ENCODE assay signal across 26 cellular contexts in the genomic region with DNA sequence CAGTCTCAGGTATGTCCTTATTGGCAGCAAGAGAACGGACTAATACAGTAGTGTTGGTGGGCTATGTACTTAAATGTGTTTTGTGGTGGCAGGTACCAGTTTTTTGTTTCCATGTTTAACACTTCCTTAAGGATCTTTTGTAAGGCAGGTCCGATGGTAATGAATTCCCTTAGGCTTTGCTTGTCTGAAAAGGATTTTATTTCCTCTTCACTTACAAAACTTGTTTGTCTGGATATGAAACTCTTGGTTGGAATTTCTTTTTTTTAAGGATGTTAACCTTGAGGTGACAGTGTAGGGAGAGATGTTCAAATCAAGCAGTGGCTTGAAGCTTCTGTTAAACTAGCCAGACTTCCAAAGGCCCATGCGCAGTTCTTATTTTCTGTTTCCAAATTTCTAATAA.
A peak's percentile ranks its signal among the peaks of the same experiment; 100 is the strongest.
DNase-seq lines count a peak whose midpoint lies in the region; FAIRE-seq and TF ChIP-seq lines count a peak whose summit lies in the region.
"Had no signal": no experiment of that assay in that cellular context is flagged by ENCODE, and none has a peak within 500 bp of the region (broad histone marks: within the 10 kb centered on the region; RNA-seq: fewer than 3 reads in every experiment).

No MANE protein-coding gene starts in this region.

- H3K27me3 ChIP-seq in breast epithelium (no peaks in the 10 kb centered on the region), bronchial epithelial cell (ENCODE audit: control insufficient read depth, insufficient read depth, low read length) (no peaks in the 10 kb centered on the region)
- H3K27me3 ChIP-seq: BLaER1 treated with 17β-estradiol and CSF1 and Interleukin-3, amounts not matched to agents 10 nM and 100 nM had no signal

- no peak for DNase-seq in MCF 10A (ENCODE audit: unreplicated experiment)
- DNase-seq in breast epithelium (ENCODE audit: low spot score in 2 of 2): no peak
- peak; percentile 29 for DNase-seq in bronchial epithelial cell (ENCODE audit: low read depth)
- DNase-seq in nephron progenitor cell: no peak
- DNase-seq in foreskin melanocyte: no peak
- DNase-seq in CD1c-positive myeloid dendritic cell (ENCODE audit: extremely low spot score): no peak
- no peak for DNase-seq in NCI-H526 (lab: John Stamatoyannopoulos, UW)
- DNase-seq: 8988T; AML-193; CD4-positive, alpha-beta memory T cell; CD4-positive, CD25-positive, alpha-beta regulatory T cell; CD8-positive, alpha-beta memory T cell; COR-L47; DMS 273 treated with DMSO at 0.1 percent for 48 hours; DMS153; DMS53; DMS79; DND-41; GDM1 had no signal

- H3K4me1 Mint-ChIP-seq in MCF 10A (ENCODE audit: insufficient read depth, unreplicated experiment) (no peaks in the 10 kb centered on the region), nephron progenitor cell (no peaks in the 10 kb centered on the region)

- no peaks in the 10 kb centered on the region for H3K36me3 ChIP-seq in breast epithelium
- H3K36me3 ChIP-seq in bronchial epithelial cell (ENCODE audit: control insufficient read depth, insufficient read depth, low read length): no peaks in the 10 kb centered on the region

- H3K27me3 Mint-ChIP-seq in MCF 10A (ENCODE audit: insufficient read depth, unreplicated experiment) (no peaks in the 10 kb centered on the region), nephron progenitor cell (ENCODE audit: low read depth, poor library complexity) (no peaks in the 10 kb centered on the region)
- H3K27me3 Mint-ChIP-seq: B cell; CD4-positive, alpha-beta memory T cell; CD4-positive, CD25-positive, alpha-beta regulatory T cell; CD8-positive, alpha-beta memory T cell had no signal

- BruUV-seq in MCF 10A (replicated peaks; lab: Mats Ljungman, UMichigan): no TSS peak

- H3K9me3 Mint-ChIP-seq in MCF 10A (ENCODE audit: unreplicated experiment): no peaks in the 10 kb centered on the region
- H3K9me3 Mint-ChIP-seq in nephron progenitor cell: peaks cover 15% of the 10 kb centered on the region
- H3K9me3 Mint-ChIP-seq: CD8-positive, alpha-beta memory T cell had no signal

- no peak for TF ChIP-seq POLR2A in breast epithelium (IDR thresholded peaks at IDR 0.05)

- CTCF ChIA-PET in MCF 10A (lab: Yijun Ruan, JAX): no interaction called here

- no peaks in the 10 kb centered on the region for H3K4me1 ChIP-seq in breast epithelium

- FAIRE-seq in bronchial epithelial cell (lab: Jason Lieb, UNC): no peak
- FAIRE-seq: A204.1, GM12878, GM12892, GM18507 had no signal

- H3K4me3 ChIP-seq in breast epithelium (no peak overlapping the region), bronchial epithelial cell (ENCODE audit: low read depth, low read length) (no peak overlapping the region)
- H3K4me3 ChIP-seq: BLaER1 treated with 17β-estradiol and CSF1 and Interleukin-3, amounts not matched to agents 10 nM and 100 nM; GM12878 had no signal

- H3K27ac ChIP-seq in breast epithelium: no peak overlapping the region
- H3K27ac ChIP-seq: BLaER1 treated with 17β-estradiol and CSF1 and Interleukin-3, amounts not matched to agents 10 nM and 100 nM; C4-2B had no signal

- POLR2A ChIA-PET in MCF 10A (lab: Yijun Ruan, JAX): no interaction called here

- H3K4me3 Mint-ChIP-seq in MCF 10A (ENCODE audit: unreplicated experiment): no peak overlapping the region
- H3K4me3 Mint-ChIP-seq in nephron progenitor cell: no peak overlapping the region
- H3K4me3 Mint-ChIP-seq: B cell; CD8-positive, alpha-beta memory T cell had no signal

- intact Hi-C loops in MCF 10A (cut with micrococcal nuclease) (no loop called here), breast epithelium (cut with DNase I; ENCODE audit: low total_unique reads) (no loop called here)

- H3K27ac Mint-ChIP-seq in MCF 10A (ENCODE audit: low read depth, unreplicated experiment) (peak overlapping the region; percentile 29), nephron progenitor cell (peak overlapping the region; percentile 33)
- H3K27ac Mint-ChIP-seq: B cell; CD4-positive, CD25-positive, alpha-beta regulatory T cell had no signal

- no peaks in the 10 kb centered on the region for H3K9me3 ChIP-seq in breast epithelium

- no peak for TF ChIP-seq CTCF in MCF 10A (IDR thresholded peaks at IDR 0.05; ENCODE audit: unreplicated experiment)
- TF ChIP-seq CTCF in breast epithelium (IDR thresholded peaks at IDR 0.05): no peak
- no peak for TF ChIP-seq CTCF in bronchial epithelial cell (IDR thresholded peaks at IDR 0.05; ENCODE audit: insufficient read depth, low read length, severe bottlenecking)
- no peak for TF ChIP-seq CTCF in nephron progenitor cell (IDR thresholded peaks at IDR 0.05)

- H3K36me3 Mint-ChIP-seq in MCF 10A (ENCODE audit: insufficient read depth, unreplicated experiment): peaks cover 19% of the 10 kb centered on the region
- H3K36me3 Mint-ChIP-seq in nephron progenitor cell (ENCODE audit: low read depth): peaks cover 57% of the 10 kb centered on the region
